In the genomic region with DNA sequence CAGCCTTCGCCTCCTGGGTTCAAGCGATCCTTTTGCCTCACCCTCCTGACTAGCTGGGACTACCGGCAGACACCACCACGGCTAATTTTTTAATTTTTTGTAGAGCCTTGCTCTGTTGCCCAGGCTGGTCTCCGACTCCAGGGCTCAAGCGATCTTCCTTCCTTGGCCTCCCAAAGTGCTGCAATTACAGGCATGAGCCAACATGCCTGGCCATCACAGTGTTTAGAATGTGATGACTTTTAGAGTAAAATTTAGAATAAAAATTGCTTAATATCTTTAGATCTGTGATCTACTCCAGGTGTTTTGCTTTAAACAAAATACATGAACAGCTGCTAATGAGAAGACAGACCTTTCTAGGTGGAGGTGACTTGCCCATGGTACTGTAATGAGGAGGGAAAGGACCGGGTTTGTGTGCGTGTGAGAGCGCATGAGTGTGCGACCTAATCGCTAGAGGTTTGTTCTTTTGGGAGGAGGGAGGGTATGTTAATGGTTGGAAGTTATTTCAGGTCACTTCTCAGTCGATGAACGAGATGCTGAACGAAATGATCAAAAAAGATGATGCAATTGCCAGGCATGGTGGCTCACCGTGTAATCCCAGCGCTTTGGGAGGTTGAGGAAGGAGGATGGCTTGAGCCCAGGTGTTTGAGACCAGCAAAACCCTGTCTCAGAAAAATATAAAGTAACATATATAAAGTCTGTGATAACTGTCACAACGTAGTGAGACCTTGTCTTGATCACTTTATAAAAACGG, we compare ENCODE assay signal across 9 cellular contexts. TPM values are rescaled to one million over a fixed set of nuclear protein-coding genes. Genes with fewer than 3 reads are reported as not detected.
DNase-seq lines count a peak whose midpoint lies in the region; ATAC-seq and TF ChIP-seq lines count a peak whose summit lies in the region.
"Had no signal": no experiment of that assay in that cellular context is flagged by ENCODE, and none has a peak within 500 bp of the region (broad histone marks: within the 10 kb centered on the region; RNA-seq: fewer than 3 reads in every experiment).

No MANE protein-coding gene starts in this region.

- H3K4me3 Mint-ChIP-seq in IgD-negative memory B cell (peak overlapping the region; percentile 62 to 95 (median 82)), naive B cell (peak overlapping the region in 7 of 8 donors; percentile 29 to 100 (median 61))

- H3K27ac Mint-ChIP-seq in IgD-negative memory B cell (peak overlapping the region in 1 of 3 donors; percentile 54), naive B cell (peak overlapping the region in 3 of 6 donors; percentile 3 to 70 (median 67))

- H3K4me1 ChIP-seq in BE2C = no peaks in the 10 kb centered on the region
- H3K4me1 ChIP-seq in breast epithelium = peaks cover 0 to 14% of the 10 kb centered on the region in 2 donors

- peaks cover 23 to 26% (median 26%) of the 10 kb centered on the region in 3 donors for H3K4me1 Mint-ChIP-seq in IgD-negative memory B cell
- peaks cover 31 to 54% (median 50%) of the 10 kb centered on the region in 3 donors for H3K4me1 Mint-ChIP-seq in naive B cell

- H3K36me3 ChIP-seq in BE2C = peaks cover 24% of the 10 kb centered on the region
- H3K36me3 ChIP-seq in breast epithelium = no peaks in the 10 kb centered on the region

- DNase-seq in BE2C (no peak), breast epithelium (ENCODE audit: low spot score in 2 of 2) (no peak), naive B cell (no peak), anterior cingulate cortex (lab: John Stamatoyannopoulos, UW) (no peak), foreskin melanocyte (no peak)
- DNase-seq: T-helper 9 cell had no signal

- no peak for TF ChIP-seq POLR2A in breast epithelium (IDR thresholded peaks at IDR 0.05)

- ATAC-seq in naive B cell (ENCODE audit: low read depth in 2 of 2) (no peak), HG02970 (IDR thresholded peaks at IDR 0.05; ENCODE audit: low FRiP score, unreplicated experiment) (no peak), GM21526 (IDR thresholded peaks at IDR 0.05; ENCODE audit: low FRiP score, unreplicated experiment) (no peak)

- H3K9me3 Mint-ChIP-seq in IgD-negative memory B cell = no peaks in the 10 kb centered on the region
- H3K9me3 Mint-ChIP-seq in naive B cell = no peaks in the 10 kb centered on the region

- peak overlapping the region; percentile 90 for H3K4me3 ChIP-seq in BE2C (ENCODE audit: low read depth, low read length)
- H3K4me3 ChIP-seq in breast epithelium = peak overlapping the region in 2 of 3 donors; percentile 69 to 78

- H3K9me3 ChIP-seq in BE2C (no peaks in the 10 kb centered on the region), breast epithelium (no peaks in the 10 kb centered on the region)

- H3K27me3 Mint-ChIP-seq in IgD-negative memory B cell = no peaks in the 10 kb centered on the region
- no peaks in the 10 kb centered on the region for H3K27me3 Mint-ChIP-seq in naive B cell

- H3K36me3 Mint-ChIP-seq in IgD-negative memory B cell (peaks cover 5% of the 10 kb centered on the region), naive B cell (peaks cover 0 to 5% of the 10 kb centered on the region in 2 donors)

- intact Hi-C loops in breast epithelium (cut with DNase I; ENCODE audit: low total_unique reads) = no loop called here

- H3K27me3 ChIP-seq in BE2C (no peaks in the 10 kb centered on the region), breast epithelium (no peaks in the 10 kb centered on the region)

- TF ChIP-seq CTCF in BE2C (IDR thresholded peaks at IDR 0.05; ENCODE audit: low read depth, low read length) (no peak), breast epithelium (IDR thresholded peaks at IDR 0.05) (no peak)

- H3K27ac ChIP-seq in breast epithelium = no peak overlapping the region

RNA-seq across cellular contexts. Expression of a gene that starts 2.0 kb away (rescaled TPM):
- polyA plus RNA-seq in BE2C (2012; ENCODE audit: insufficient read depth, insufficient read length, low read depth) = 47.8 TPM
- polyA plus RNA-seq in IgD-negative memory B cell (6.3 TPM), naive B cell (ENCODE audit: low read depth in 6 of 6) (1 to 10 TPM in 5 of 6 donors, under 1 TPM in 1; 0.84 to 8.8 (median 6.3) TPM)
- total RNA-seq in breast epithelium = 10 to 100 TPM in 2 of 3 donors, 1 to 10 TPM in 1; 9.8 to 26.2 (median 19.0) TPM
